In genomic region chr7:2231992-2232765, GRCh38 we compare ENCODE assay signal across 1 cellular context.
TF ChIP-seq lines count a peak whose summit lies in the region.

No MANE protein-coding gene starts in this region.

TF ChIP-seq in K562, 482 proteins besides CTCF, POLR2A, EP300 and RAD21 (continued from another document and continues in another):
- no peak for TF ChIP-seq PRDM10 (IDR thresholded peaks at IDR 0.05; ENCODE audit: partially characterized antibody)
- TF ChIP-seq FIP1L1 (IDR thresholded peaks at IDR 0.05; ENCODE audit: low read depth, low read length, poor library complexity, severe bottlenecking), result peak; percentile 3
- TF ChIP-seq RHOXF2B (CRISPR knock-in tag; conservative IDR thresholded peaks at IDR 0.05), result no peak
- no peak for TF ChIP-seq KLF16 (IDR thresholded peaks at IDR 0.05)
- no peak for TF ChIP-seq ZNF3 (CRISPR knock-in tag; IDR thresholded peaks at IDR 0.05)
- no peak for TF ChIP-seq HCFC1 (IDR thresholded peaks at IDR 0.05; ENCODE audit: low read depth, low read length)
- no peak for TF ChIP-seq GTF2E2 (tag; IDR thresholded peaks at IDR 0.05)
- no peak for TF ChIP-seq ZNF324 (CRISPR knock-in tag; IDR thresholded peaks at IDR 0.05)
- no peak for TF ChIP-seq MCM3 (IDR thresholded peaks at IDR 0.05)
- no peak for TF ChIP-seq ZNF41 (CRISPR knock-in tag; conservative IDR thresholded peaks at IDR 0.05)
- TF ChIP-seq NKRF (IDR thresholded peaks at IDR 0.05; ENCODE audit: borderline replicate concordance), result peak; percentile 34; the same call in 1 of the 2 replicates
- TF ChIP-seq ZNF143 (CRISPR knock-in tag; IDR thresholded peaks at IDR 0.05), result peak; percentile 21; the same call in 1 of the 2 replicates
- no peak for TF ChIP-seq CHD1 (IDR thresholded peaks at IDR 0.05; ENCODE audit: low read length)
- TF ChIP-seq ZNF740 (CRISPR knock-in tag; IDR thresholded peaks at IDR 0.05), result no peak
- TF ChIP-seq ZNF740 (tag; IDR thresholded peaks at IDR 0.05), result no peak
- TF ChIP-seq CBX2 (IDR thresholded peaks at IDR 0.05; ENCODE audit: insufficient read depth, low read length, poor library complexity, severe bottlenecking), result no peak
- TF ChIP-seq DLX4 (CRISPR knock-in tag; IDR thresholded peaks at IDR 0.05), result no peak
- TF ChIP-seq ZNF407 (IDR thresholded peaks at IDR 0.05; ENCODE audit: low read depth), result no peak
- TF ChIP-seq ZNF644 (tag; IDR thresholded peaks at IDR 0.05; ENCODE audit: low read depth), result no peak
- TF ChIP-seq SPI1 (IDR thresholded peaks at IDR 0.05; ENCODE audit: borderline replicate concordance, low read depth, low read length), result no peak
- TF ChIP-seq RREB1 (CRISPR knock-in tag; IDR thresholded peaks at IDR 0.05), result no peak
- TF ChIP-seq RNF219 (CRISPR knock-in tag; IDR thresholded peaks at IDR 0.05), result no peak
- no peak for TF ChIP-seq DEAF1 (CRISPR knock-in tag; IDR thresholded peaks at IDR 0.05)
- TF ChIP-seq HMG20A (CRISPR knock-in tag; conservative IDR thresholded peaks at IDR 0.05), result no peak
- no peak for TF ChIP-seq NFIX (CRISPR knock-in tag; IDR thresholded peaks at IDR 0.05; ENCODE audit: low read depth)
